Comparison of ENCODE assay signal across 15 cellular contexts in genomic region chr15:40451497-40452158, GRCh38. TPM values are rescaled to one million over a fixed set of nuclear protein-coding genes. Genes with fewer than 3 reads are reported as not detected.
DNase-seq lines count a peak whose midpoint lies in the region; ATAC-seq and TF ChIP-seq lines count a peak whose summit lies in the region.
"Had no signal": no experiment of that assay in that cellular context is flagged by ENCODE, and none has a peak within 500 bp of the region (broad histone marks: within the 10 kb centered on the region; RNA-seq: fewer than 3 reads in every experiment).

No MANE protein-coding gene starts in this region.

- POLR2A ChIA-PET in CD8-positive, alpha-beta T cell (lab: Charles Lee), result interaction anchor here (1.1 to 1.5 kb wide), 4 partner anchors 9 to 144 kb away, joined by 4 to 7 read pairs (median 5); partner anchors contain the start of genes BAHD1 and PLCB2
- POLR2A ChIA-PET in activated naive CD8-positive, alpha-beta T cell treated with anti-CD3 and anti-CD28 coated beads, Interleukin-2, amount 10 ng/mL, durations not matched to agents 7 days and 5 days (lab: Charles Lee), result interaction anchor here (0.6 to 6.1 kb wide), 4 partner anchors 10 to 46 kb away, joined by 3 to 72 read pairs (median 3); partner anchors contain the start of genes BAHD1, CHST14 and IVD

- ATAC-seq in CD8-positive, alpha-beta T cell, result no peak
- no peak for ATAC-seq in activated naive CD8-positive, alpha-beta T cell treated with anti-CD3 and anti-CD28 coated beads, Interleukin-2, amount 10 ng/mL, durations not matched to agents 7 days and 5 days (ENCODE audit: low read depth)
- ATAC-seq in naive B cell (ENCODE audit: low read depth in 2 of 2) (no peak), GM21825 (IDR thresholded peaks at IDR 0.05; ENCODE audit: unreplicated experiment) (no peak), HG03378 (IDR thresholded peaks at IDR 0.05; ENCODE audit: unreplicated experiment) (no peak), GM19395 (IDR thresholded peaks at IDR 0.05; ENCODE audit: unreplicated experiment) (no peak)
- ATAC-seq: HCT116 had no signal

- no peak overlapping the region; the same call in 1 of the 2 replicates for H3K9ac ChIP-seq in HUES48 (ENCODE audit: low read depth, low read length)

- H3K4me3 ChIP-seq in CD8-positive, alpha-beta T cell (ENCODE audit: low read depth, low read length), result no peak overlapping the region
- no peak overlapping the region for H3K4me3 ChIP-seq in HUES48 (ENCODE audit: low read depth, low read length)
- H3K4me3 ChIP-seq: smooth muscle cell had no signal

- peaks cover 3% of the 10 kb centered on the region for H3K36me3 Mint-ChIP-seq in CD8-positive, alpha-beta T cell
- peaks cover 2% of the 10 kb centered on the region for H3K36me3 Mint-ChIP-seq in activated naive CD8-positive, alpha-beta T cell treated with anti-CD3 and anti-CD28 coated beads, Interleukin-2, amount 10 ng/mL, durations not matched to agents 7 days and 5 days
- no peaks in the 10 kb centered on the region for H3K36me3 Mint-ChIP-seq in naive B cell

- no peaks in the 10 kb centered on the region for H3K27me3 ChIP-seq in CD8-positive, alpha-beta T cell (ENCODE audit: insufficient read depth, low read length)
- no peaks in the 10 kb centered on the region for H3K27me3 ChIP-seq in HUES48 (ENCODE audit: control insufficient read depth, insufficient read depth, low read length)

- H3K4me3 Mint-ChIP-seq in CD8-positive, alpha-beta T cell, result peak overlapping the region; percentile 81
- peak overlapping the region; percentile 51 for H3K4me3 Mint-ChIP-seq in activated naive CD8-positive, alpha-beta T cell treated with anti-CD3 and anti-CD28 coated beads, Interleukin-2, amount 10 ng/mL, durations not matched to agents 7 days and 5 days
- H3K4me3 Mint-ChIP-seq in naive B cell, result peak overlapping the region in 1 of 8 donors; percentile 27

- peaks cover 69% of the 10 kb centered on the region for H3K4me1 ChIP-seq in CD8-positive, alpha-beta T cell (ENCODE audit: insufficient read depth, low read length)
- H3K4me1 ChIP-seq in HUES48 (ENCODE audit: control insufficient read depth, insufficient read depth, low read length), result peaks cover 48% of the 10 kb centered on the region

- intact Hi-C loops in CD8-positive, alpha-beta T cell (cut with DNase I, micrococcal nuclease), result loop anchor here (1.0 to 2.0 kb wide), 3 partner anchors 9 to 19 kb away; partner anchors contain the start of gene CHST14 (in 1 of the 2)

- H3K27ac Mint-ChIP-seq in CD8-positive, alpha-beta T cell, result peak overlapping the region; percentile 90
- H3K27ac Mint-ChIP-seq in activated naive CD8-positive, alpha-beta T cell treated with anti-CD3 and anti-CD28 coated beads, Interleukin-2, amount 10 ng/mL, durations not matched to agents 7 days and 5 days, result peak overlapping the region; percentile 88
- H3K27ac Mint-ChIP-seq in naive B cell, result peak overlapping the region in 5 of 6 donors; percentile 7 to 80 (median 30)

- no peak for DNase-seq in CD8-positive, alpha-beta T cell
- no peak for DNase-seq in activated naive CD8-positive, alpha-beta T cell treated with anti-CD3 and anti-CD28 coated beads, Interleukin-2, amount 10 ng/mL, durations not matched to agents 7 days and 5 days
- no peak for DNase-seq in naive B cell
- DNase-seq: amniotic stem cell, DMS79 treated with DMSO at 0.1 percent for 48 hours, glutamatergic neuron, NCI-H1105, NCI-H2227 treated with DMSO at 0.1 percent for 48 hours had no signal

- no peaks in the 10 kb centered on the region for H3K27me3 Mint-ChIP-seq in CD8-positive, alpha-beta T cell (ENCODE audit: low read depth)
- no peaks in the 10 kb centered on the region for H3K27me3 Mint-ChIP-seq in activated naive CD8-positive, alpha-beta T cell treated with anti-CD3 and anti-CD28 coated beads, Interleukin-2, amount 10 ng/mL, durations not matched to agents 7 days and 5 days
- H3K27me3 Mint-ChIP-seq in naive B cell, result no peaks in the 10 kb centered on the region

- CTCF ChIA-PET in CD8-positive, alpha-beta T cell (lab: Charles Lee), result interaction anchor here (0.6 to 2.7 kb wide), 3 partner anchors 11 to 68 kb away, joined by 3 to 9 read pairs (median 4); partner anchors contain the start of genes BAHD1 and IVD

- TF ChIP-seq CTCF in CD8-positive, alpha-beta T cell (IDR thresholded peaks at IDR 0.05), result no peak

- H3K9me3 ChIP-seq in CD8-positive, alpha-beta T cell (ENCODE audit: low read length), result no peaks in the 10 kb centered on the region
- no peaks in the 10 kb centered on the region for H3K9me3 ChIP-seq in HUES48 (ENCODE audit: control insufficient read depth, insufficient read depth, low read length)

- H3K36me3 ChIP-seq in CD8-positive, alpha-beta T cell (ENCODE audit: insufficient read depth, low read length), result no peaks in the 10 kb centered on the region
- H3K36me3 ChIP-seq in HUES48 (ENCODE audit: control insufficient read depth, insufficient read depth, low read length), result peaks cover 9% of the 10 kb centered on the region; the same call in 1 of the 2 replicates

- H3K27ac ChIP-seq in CD8-positive, alpha-beta T cell (ENCODE audit: low read depth, low read length), result peak overlapping the region; percentile 31
- peak overlapping the region; percentile 28 for H3K27ac ChIP-seq in HUES48 (ENCODE audit: low read depth, low read length)
- H3K27ac ChIP-seq: epithelial cell of prostate had no signal

- H3K4me1 Mint-ChIP-seq in CD8-positive, alpha-beta T cell (ENCODE audit: low read depth), result peaks cover 85% of the 10 kb centered on the region
- peaks cover 62% of the 10 kb centered on the region for H3K4me1 Mint-ChIP-seq in activated naive CD8-positive, alpha-beta T cell treated with anti-CD3 and anti-CD28 coated beads, Interleukin-2, amount 10 ng/mL, durations not matched to agents 7 days and 5 days
- peaks cover 53 to 74% (median 64%) of the 10 kb centered on the region in 3 donors for H3K4me1 Mint-ChIP-seq in naive B cell

- H3K9me3 Mint-ChIP-seq in CD8-positive, alpha-beta T cell, result no peaks in the 10 kb centered on the region
- H3K9me3 Mint-ChIP-seq in activated naive CD8-positive, alpha-beta T cell treated with anti-CD3 and anti-CD28 coated beads, Interleukin-2, amount 10 ng/mL, durations not matched to agents 7 days and 5 days, result no peaks in the 10 kb centered on the region
- no peaks in the 10 kb centered on the region for H3K9me3 Mint-ChIP-seq in naive B cell

RNA-seq across cellular contexts. Expression of gene BAHD1, which starts 10.9 kb away (rescaled TPM):
- total RNA-seq in CD8-positive, alpha-beta T cell, result 10 to 100 TPM; 22.2 to 23.7 TPM
- 10 to 100 TPM; 29.6 to 30.0 TPM for total RNA-seq in activated naive CD8-positive, alpha-beta T cell treated with anti-CD3 and anti-CD28 coated beads, Interleukin-2, amount 10 ng/mL, durations not matched to agents 7 days and 5 days
- 1 to 10 TPM in 5 of 6 donors, under 1 TPM in 1; 0.37 to 3.0 (median 1.9) TPM for polyA plus RNA-seq in naive B cell (ENCODE audit: low read depth in 6 of 6)

RNA-seq across cellular contexts. Expression of gene CHST14, which starts 19.2 kb away (rescaled TPM):
- total RNA-seq in CD8-positive, alpha-beta T cell, result 1 to 10 TPM; 3.7 to 4.1 TPM
- total RNA-seq in activated naive CD8-positive, alpha-beta T cell treated with anti-CD3 and anti-CD28 coated beads, Interleukin-2, amount 10 ng/mL, durations not matched to agents 7 days and 5 days, result 10 to 100 TPM in 1 of 2 experiments, 1 to 10 TPM in 1; 9.8 to 10.8 TPM
- 1 to 10 TPM; 1.4 to 3.2 (median 2.2) TPM for polyA plus RNA-seq in naive B cell (ENCODE audit: low read depth in 6 of 6)

RNA-seq across cellular contexts. Expression of gene IVD, which starts 46.0 kb away (rescaled TPM):
- total RNA-seq in CD8-positive, alpha-beta T cell, result 10 to 100 TPM; 46.6 to 54.9 TPM
- total RNA-seq in activated naive CD8-positive, alpha-beta T cell treated with anti-CD3 and anti-CD28 coated beads, Interleukin-2, amount 10 ng/mL, durations not matched to agents 7 days and 5 days, result 10 to 100 TPM; 92.4 to 95.2 TPM
- polyA plus RNA-seq in naive B cell (ENCODE audit: low read depth in 6 of 6), result 10 to 100 TPM; 15.6 to 36.3 (median 22.2) TPM

Comparison
In these comparisons a context has a peak if more than half of its experiments do, and no peak if none do; other contexts are left out.
1. H3K27ac Mint-ChIP-seq: peak in every context shown above with its lines; median percentile 90 in CD8-positive, alpha-beta T cell; 88 in activated naive CD8-positive, alpha-beta T cell treated with anti-CD3 and anti-CD28 coated beads, Interleukin-2, amount 10 ng/mL, durations not matched to agents 7 days and 5 days; 30 in naive B cell.